ENCODE assay signal across 8 cellular contexts in the genomic region with DNA sequence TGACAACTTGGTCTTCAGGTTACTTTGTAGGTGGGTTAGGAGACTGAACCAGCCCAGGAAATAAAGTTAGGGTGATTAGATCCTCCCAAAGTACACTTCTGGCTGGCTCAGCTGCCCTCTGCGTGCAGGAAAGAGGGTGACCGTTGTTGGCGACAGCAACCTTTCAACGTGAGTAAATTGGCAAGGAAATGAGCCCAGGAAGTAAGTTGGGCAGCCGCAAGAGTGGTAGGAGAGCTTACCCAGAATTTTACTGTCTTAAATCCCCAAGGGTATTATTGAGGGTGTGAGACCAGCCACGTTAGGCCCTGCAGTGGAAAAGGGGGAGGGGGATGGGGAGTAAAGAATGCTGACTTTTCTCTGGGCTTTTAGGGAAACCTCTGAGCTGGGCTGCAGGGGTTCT. TPM values are rescaled to one million over a fixed set of nuclear protein-coding genes. Genes with fewer than 3 reads are reported as not detected.
DNase-seq lines count a peak whose midpoint lies in the region; ATAC-seq and TF ChIP-seq lines count a peak whose summit lies in the region.

No MANE protein-coding gene starts in this region.

- peak overlapping the region; percentile 71 to 90 (median 75); a peak in 18 of 20 replicates for H3K4me3 ChIP-seq in BLaER1 treated with 17β-estradiol and CSF1 and Interleukin-3, amounts not matched to agents 10 nM and 100 nM
- H3K4me3 ChIP-seq in NT2/D1 (ENCODE audit: insufficient read length, low read depth) = peak overlapping the region; percentile 78
- H3K4me3 ChIP-seq in muscle layer of colon (ENCODE audit: low read depth in 1 of 2, low read length in 2 of 2) = peak overlapping the region in 1 of 2 donors; percentile 91
- peak overlapping the region; percentile 59 to 92 (median 76) for H3K4me3 ChIP-seq in transverse colon

- no peak overlapping the region for H3K27ac ChIP-seq in BLaER1 treated with 17β-estradiol and CSF1 and Interleukin-3, amounts not matched to agents 10 nM and 100 nM
- peak overlapping the region; percentile 1 for H3K27ac ChIP-seq in muscle layer of colon (ENCODE audit: low read depth, low read length)
- peak overlapping the region; percentile 91 to 97 (median 93) for H3K27ac ChIP-seq in transverse colon

- peak overlapping the region; percentile 96 to 100 (median 100) for H3K4me2 ChIP-seq in BLaER1 treated with 17β-estradiol and CSF1 and Interleukin-3, amounts not matched to agents 10 nM and 100 nM

- H4K20me1 ChIP-seq in BLaER1 treated with 17β-estradiol and CSF1 and Interleukin-3, amounts not matched to agents 10 nM and 100 nM = peaks cover 0 to 18% (median 7%) of the 10 kb centered on the region in 11 experiments; a peak in 7 of 22 replicates

- H3K27me3 ChIP-seq in BLaER1 treated with 17β-estradiol and CSF1 and Interleukin-3, amounts not matched to agents 10 nM and 100 nM = peaks cover 12 to 31% (median 23%) of the 10 kb centered on the region in 11 experiments; a peak in 18 of 22 replicates
- H3K27me3 ChIP-seq in NT2/D1 (ENCODE audit: insufficient read depth, insufficient read length) (peaks cover 39% of the 10 kb centered on the region), muscle layer of colon (ENCODE audit: control insufficient read depth in 1 of 2, insufficient read depth in 2 of 2, low read length in 2 of 2) (no peaks in the 10 kb centered on the region), transverse colon (no peaks in the 10 kb centered on the region)

- H3K4me1 ChIP-seq in BLaER1 treated with 17β-estradiol and CSF1 and Interleukin-3, amounts not matched to agents 10 nM and 100 nM = peaks cover 13 to 36% (median 28%) of the 10 kb centered on the region in 10 experiments
- H3K4me1 ChIP-seq in NT2/D1 (ENCODE audit: insufficient read depth, insufficient read length) (peaks cover 12% of the 10 kb centered on the region), muscle layer of colon (ENCODE audit: insufficient read depth, low read length) (peaks cover 29% of the 10 kb centered on the region), transverse colon (peaks cover 2 to 57% (median 35%) of the 10 kb centered on the region in 4 donors)

- TF ChIP-seq EP300 in transverse colon (IDR thresholded peaks at IDR 0.05; ENCODE audit: low read depth) = no peak

- WGBS in transverse colon (ENCODE audit: low coverage in 1 of 2), 2 donors = 0 to 27% methylated on average over 1 to 6 of the region's 6 CpGs

- no peak for TF ChIP-seq POLR2A in transverse colon (IDR thresholded peaks at IDR 0.05)

- ATAC-seq in GM21529 (IDR thresholded peaks at IDR 0.05; ENCODE audit: unreplicated experiment) (no peak), HG03469 (IDR thresholded peaks at IDR 0.05; ENCODE audit: unreplicated experiment) (no peak)

- intact Hi-C loops in transverse colon (cut with DNase I; ENCODE audit: low total_unique reads) = loop anchor here (10.0 kb wide), 1 partner anchor 147 kb away; no protein-coding TSS in a partner anchor

- H3K36me3 ChIP-seq in BLaER1 treated with 17β-estradiol and CSF1 and Interleukin-3, amounts not matched to agents 10 nM and 100 nM = no peaks in the 10 kb centered on the region
- H3K36me3 ChIP-seq in NT2/D1 (ENCODE audit: insufficient read depth, insufficient read length, low read length) = no peaks in the 10 kb centered on the region
- H3K36me3 ChIP-seq in muscle layer of colon (ENCODE audit: insufficient read depth, low read length) = no peaks in the 10 kb centered on the region
- H3K36me3 ChIP-seq in transverse colon = no peaks in the 10 kb centered on the region

- H3K9ac ChIP-seq in BLaER1 treated with 17β-estradiol and CSF1 and Interleukin-3, amounts not matched to agents 10 nM and 100 nM = peak overlapping the region in 4 of 11 experiments; percentile 63 to 77 (median 73); a peak in 4 of 22 replicates
- H3K9ac ChIP-seq in NT2/D1 (ENCODE audit: insufficient read length, low read depth) (peak overlapping the region; percentile 79), muscle layer of colon (ENCODE audit: low read length) (peak overlapping the region; percentile 45)

- peak; percentile 55 for DNase-seq in NT2/D1 (ENCODE audit: low read depth, low spot score)
- DNase-seq in activated gamma-delta T cell treated with anti-CD3 and anti-CD28 coated beads, Interleukin-2, amount 50 U/mL, for 16 hours (ENCODE audit: low read depth) = peak; percentile 36
- peak; percentile 71 for DNase-seq in transverse colon
- no peak for DNase-seq in NCI-H748 (lab: John Stamatoyannopoulos, UW; ENCODE audit: unreplicated experiment)

- in situ Hi-C loops in transverse colon (cut with MboI; ENCODE audit: low pct_ligation_motif_present in 1 of 4, low pct_unique_long_range_greater_than_20kb in 1 of 4, low sequenced_read_pairs in 3 of 4) = no loop called here

- no peaks in the 10 kb centered on the region for H3K9me3 ChIP-seq in BLaER1 treated with 17β-estradiol and CSF1 and Interleukin-3, amounts not matched to agents 10 nM and 100 nM (replicated peaks in 1 of 11)
- H3K9me3 ChIP-seq in NT2/D1 (ENCODE audit: insufficient read depth, low read length) (no peaks in the 10 kb centered on the region), muscle layer of colon (ENCODE audit: low read length) (no peaks in the 10 kb centered on the region), transverse colon (no peaks in the 10 kb centered on the region)

- TF ChIP-seq CTCF in transverse colon (IDR thresholded peaks at IDR 0.05) = no peak

RNA-seq across cellular contexts. Expression of a gene that starts 1.6 kb away (rescaled TPM):
- total RNA-seq in transverse colon = 10 to 100 TPM in 3 of 4 donors, 1 to 10 TPM in 1; 3.4 to 30.8 (median 18.1) TPM

Comparison
In these comparisons a context has a peak if more than half of its experiments do, and no peak if none do; other contexts are left out.
1. H3K27ac ChIP-seq: peak in muscle layer of colon (single experiment) and transverse colon (4 of 4); none in BLaER1 treated with 17β-estradiol and CSF1 and Interleukin-3, amounts not matched to agents 10 nM and 100 nM (0 of 11).